33 cellular contexts compared by ENCODE assay signal in genomic region chr15:48239334-48239733, GRCh38. TPM values are rescaled to one million over a fixed set of nuclear protein-coding genes. Genes with fewer than 3 reads are reported as not detected.
"Had no signal": no experiment of that assay in that cellular context is flagged by ENCODE, and none has a peak within 500 bp of the region (broad histone marks: within the 10 kb centered on the region; RNA-seq: fewer than 3 reads in every experiment).

No MANE protein-coding gene starts in this region.

- H3K9me3 ChIP-seq: stomach, suprapubic skin, testis, thoracic aorta, thyroid gland, tibial artery, tibial nerve, transverse colon, upper lobe of left lung, upper lobe of right lung, uterus, vagina had no signal

- H3K27ac Mint-ChIP-seq: stimulated activated effector memory CD8-positive, alpha-beta T cell treated with anti-CD3 and anti-CD28 coated beads, Interleukin-12 subunit alpha, Interleukin-12 subunit beta, amount 100 ng/mL, for 72 hours; stimulated activated memory B cell treated with anti-CD40 and anti-IgM and Interleukin-4, amounts not matched to agents 10 μg/mL and 1 μg/mL and 100 μg/mL, for 72 hours; stimulated activated naive B cell treated with anti-CD40 and anti-IgM and Interleukin-4, amounts not matched to agents 10 μg/mL and 1 μg/mL and 100 μg/mL, for 72 hours; stimulated activated naive CD8-positive, alpha-beta T cell treated with anti-CD3 and anti-CD28 coated beads, Interleukin-15, amount 100 ng/mL, for 72 hours; stimulated activated naive CD8-positive, alpha-beta T cell treated with anti-CD3 and anti-CD28 coated beads, Interleukin-15, Interleukin-2, amounts not matched to agents 100 ng/mL and 50 ng/mL, for 24 hours; type B pancreatic cell had no signal

- H3K27me3 Mint-ChIP-seq: stimulated activated memory B cell treated with anti-CD40 and anti-IgM and Interleukin-4, amounts not matched to agents 10 μg/mL and 1 μg/mL and 100 μg/mL, for 72 hours; stimulated activated naive B cell treated with anti-CD40 and anti-IgM and Interleukin-4, amounts not matched to agents 10 μg/mL and 1 μg/mL and 100 μg/mL, for 72 hours; stimulated activated naive CD8-positive, alpha-beta T cell treated with anti-CD3 and anti-CD28 coated beads, Interleukin-15, amount 100 ng/mL, for 72 hours; type B pancreatic cell had no signal

- H3K4me1 ChIP-seq: stomach, suprapubic skin, testis, tibial artery, tibial nerve, transverse colon, upper lobe of left lung, upper lobe of right lung, uterus, vagina had no signal

- H3K9me3 Mint-ChIP-seq: stimulated activated effector memory CD8-positive, alpha-beta T cell treated with anti-CD3 and anti-CD28 coated beads, Interleukin-12 subunit alpha, Interleukin-12 subunit beta, amount 100 ng/mL, for 72 hours; stimulated activated memory B cell treated with anti-CD40 and anti-IgM and Interleukin-4, amounts not matched to agents 10 μg/mL and 1 μg/mL and 100 μg/mL, for 72 hours; stimulated activated naive B cell treated with anti-CD40 and anti-IgM and Interleukin-4, amounts not matched to agents 10 μg/mL and 1 μg/mL and 100 μg/mL, for 72 hours; stimulated activated naive CD8-positive, alpha-beta T cell treated with anti-CD3 and anti-CD28 coated beads, Interleukin-15, amount 100 ng/mL, for 72 hours; stimulated activated naive CD8-positive, alpha-beta T cell treated with anti-CD3 and anti-CD28 coated beads, Interleukin-15, Interleukin-2, amounts not matched to agents 100 ng/mL and 50 ng/mL, for 24 hours; type B pancreatic cell had no signal

- FAIRE-seq: urothelium cell line had no signal

- H3K4me3 ChIP-seq: stomach, suprapubic skin, testis, thoracic aorta, thyroid gland, tibial artery, tibial nerve, transverse colon, upper lobe of left lung, upper lobe of right lung, uterus, vagina had no signal

- H3K27ac ChIP-seq: stomach, suprapubic skin, testis, thoracic aorta, thyroid gland, tibial artery, tibial nerve, transverse colon, upper lobe of left lung, upper lobe of right lung, uterus, vagina had no signal

- H3K4me1 Mint-ChIP-seq: stimulated activated effector memory CD8-positive, alpha-beta T cell treated with anti-CD3 and anti-CD28 coated beads, Interleukin-12 subunit alpha, Interleukin-12 subunit beta, amount 100 ng/mL, for 72 hours; stimulated activated memory B cell treated with anti-CD40 and anti-IgM and Interleukin-4, amounts not matched to agents 10 μg/mL and 1 μg/mL and 100 μg/mL, for 72 hours; stimulated activated naive B cell treated with anti-CD40 and anti-IgM and Interleukin-4, amounts not matched to agents 10 μg/mL and 1 μg/mL and 100 μg/mL, for 72 hours; stimulated activated naive CD8-positive, alpha-beta T cell treated with anti-CD3 and anti-CD28 coated beads, Interleukin-15, amount 100 ng/mL, for 72 hours had no signal

- H3K36me3 ChIP-seq: stomach, suprapubic skin, thoracic aorta, thyroid gland, tibial artery, tibial nerve, transverse colon, upper lobe of left lung, upper lobe of right lung, uterus, vagina had no signal

- H3K4me3 Mint-ChIP-seq: stimulated activated effector memory CD8-positive, alpha-beta T cell treated with anti-CD3 and anti-CD28 coated beads, Interleukin-12 subunit alpha, Interleukin-12 subunit beta, amount 100 ng/mL, for 72 hours; stimulated activated memory B cell treated with anti-CD40 and anti-IgM and Interleukin-4, amounts not matched to agents 10 μg/mL and 1 μg/mL and 100 μg/mL, for 72 hours; stimulated activated naive B cell treated with anti-CD40 and anti-IgM and Interleukin-4, amounts not matched to agents 10 μg/mL and 1 μg/mL and 100 μg/mL, for 72 hours; stimulated activated naive CD8-positive, alpha-beta T cell treated with anti-CD3 and anti-CD28 coated beads, Interleukin-15, amount 100 ng/mL, for 72 hours; stimulated activated naive CD8-positive, alpha-beta T cell treated with anti-CD3 and anti-CD28 coated beads, Interleukin-15, Interleukin-2, amounts not matched to agents 100 ng/mL and 50 ng/mL, for 24 hours; type B pancreatic cell had no signal

- ATAC-seq: stimulated activated effector memory CD8-positive, alpha-beta T cell treated with anti-CD3 and anti-CD28 coated beads, Interleukin-12 subunit alpha, Interleukin-12 subunit beta, amount 100 ng/mL, for 72 hours; stimulated activated memory B cell treated with anti-CD40 and anti-IgM and Interleukin-4, amounts not matched to agents 10 μg/mL and 1 μg/mL and 100 μg/mL, for 72 hours; stimulated activated naive B cell treated with anti-CD40 and anti-IgM and Interleukin-4, amounts not matched to agents 10 μg/mL and 1 μg/mL and 100 μg/mL, for 72 hours; stimulated activated naive CD8-positive, alpha-beta T cell treated with anti-CD3 and anti-CD28 coated beads, Interleukin-15, amount 100 ng/mL, for 72 hours; stimulated activated naive CD8-positive, alpha-beta T cell treated with anti-CD3 and anti-CD28 coated beads, Interleukin-15, Interleukin-2, amounts not matched to agents 100 U/mL and 50 U/mL, for 24 hours; upper lobe of right lung had no signal

- DNase-seq: stimulated activated CD4-positive, alpha-beta T cell treated with anti-CD3 and anti-CD28 coated beads, Interleukin-2, amount 100 ng/mL, for 48 hours; stimulated activated CD4-positive, alpha-beta T cell treated with anti-CD3 and anti-CD28 coated beads, Interleukin-4, amount 100 ng/mL, for 1 hour; stimulated activated CD4-positive, alpha-beta T cell treated with anti-CD3 and anti-CD28 coated beads, Interleukin-4, amount 100 ng/mL, for 24 hours; stimulated activated CD4-positive, alpha-beta T cell treated with anti-CD3 and anti-CD28 coated beads, Interleukin-4, amount 100 ng/mL, for 4 hours; stimulated activated CD8-positive, alpha-beta memory T cell treated with anti-CD3 and anti-CD28 coated beads, Interleukin-4, amount 100 ng/mL, for 48 hours; stimulated activated naive B cell treated with anti-CD40 and anti-IgM and Interleukin-4, amounts not matched to agents 10 μg/mL and 1 μg/mL and 100 μg/mL, for 72 hours; stimulated activated naive CD4-positive, alpha-beta T cell; stimulated activated naive CD4-positive, alpha-beta T cell treated with Interleukin-2 at 50 U/mL for 16 hours; stimulated activated naive CD8-positive, alpha-beta T cell treated with anti-CD3 and anti-CD28 coated beads, Interleukin-15, amount 100 ng/mL, for 72 hours; stimulated activated naive CD8-positive, alpha-beta T cell treated with anti-CD3 and anti-CD28 coated beads, Interleukin-15, Interleukin-2, amounts not matched to agents 100 U/mL and 50 U/mL, for 24 hours; stomach; substantia nigra; testis; thyroid gland; tibial artery; transverse colon; trophoblast cell; upper lobe of left lung; upper lobe of right lung; uterus had no signal

- H3K36me3 Mint-ChIP-seq: stimulated activated effector memory CD8-positive, alpha-beta T cell treated with anti-CD3 and anti-CD28 coated beads, Interleukin-12 subunit alpha, Interleukin-12 subunit beta, amount 100 ng/mL, for 72 hours; stimulated activated memory B cell treated with anti-CD40 and anti-IgM and Interleukin-4, amounts not matched to agents 10 μg/mL and 1 μg/mL and 100 μg/mL, for 72 hours; stimulated activated naive B cell treated with anti-CD40 and anti-IgM and Interleukin-4, amounts not matched to agents 10 μg/mL and 1 μg/mL and 100 μg/mL, for 72 hours; type B pancreatic cell had no signal

RNA-seq across cellular contexts. Expression of gene SLC12A1, which starts 33.2 kb away (rescaled TPM):
- total RNA-seq: subcutaneous adipose tissue, suprapubic skin, thyroid gland, tibial nerve, transverse colon, upper lobe of left lung, upper lobe of right lung, ureter, urinary bladder, vagina had no signal
- polyA plus RNA-seq: stomach had no signal

RNA-seq across cellular contexts. Expression of gene CTXN2, which starts 47.9 kb away (rescaled TPM):
- total RNA-seq: subcutaneous adipose tissue, suprapubic skin, thoracic aorta, thyroid gland, tibial nerve, transverse colon, upper lobe of left lung, upper lobe of right lung, ureter, urinary bladder, uterus, vagina had no signal
- polyA plus RNA-seq: thymus had no signal
